ENCODE assay signal across 15 cellular contexts in the genomic region with DNA sequence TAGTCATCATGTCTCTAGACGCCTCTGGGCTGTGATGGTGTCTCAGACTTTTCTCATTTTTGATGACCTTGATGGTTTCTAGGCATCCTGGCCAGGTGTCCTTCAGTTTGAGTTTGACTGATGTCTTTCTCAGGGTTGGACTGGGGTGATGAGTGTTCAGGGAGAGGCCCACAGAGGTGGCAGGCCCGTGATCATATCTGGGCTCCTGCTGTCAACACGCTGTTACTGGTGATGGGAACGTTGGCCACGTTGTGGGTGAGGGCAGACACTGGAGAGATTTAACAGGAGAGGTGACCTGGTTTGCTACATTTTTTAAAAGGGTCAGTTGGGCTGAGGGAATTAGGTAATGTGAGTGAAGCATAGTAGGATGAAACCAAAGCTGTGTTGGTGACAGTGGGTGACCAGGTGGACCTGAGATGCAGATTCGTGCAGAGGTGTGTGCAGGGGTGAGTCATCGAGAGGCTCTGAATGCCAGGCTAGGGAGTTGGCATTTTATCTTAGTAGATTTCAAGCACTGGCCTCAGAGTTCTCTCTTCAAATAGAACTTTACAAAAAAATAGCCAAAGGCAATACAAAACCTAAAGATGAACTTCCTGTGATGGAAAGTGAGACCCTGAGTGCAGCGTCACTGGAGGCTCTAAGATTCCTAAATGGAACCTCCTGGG.
"Had no signal": no experiment of that assay in that cellular context is flagged by ENCODE, and none has a peak within 500 bp of the region (broad histone marks: within the 10 kb centered on the region; RNA-seq: fewer than 3 reads in every experiment).

No MANE protein-coding gene starts in this region.

- DNase-seq: activated CD4-positive, alpha-beta T cell treated with anti-CD3 and anti-CD28 coated beads, Interleukin-2, amount 50 U/mL, for 48 hours; activated CD8-positive, alpha-beta memory T cell treated with anti-CD3 and anti-CD28 coated beads, Interleukin-2, amount 10 ng/mL, durations not matched to agents 7 days and 5 days; activated naive CD4-positive, alpha-beta T cell treated with anti-CD3 and anti-CD28 coated beads for 36 hours; activated naive CD8-positive, alpha-beta T cell treated with anti-CD3 and anti-CD28 coated beads, Interleukin-2, amount 50 U/mL, for 24 hours; activated T-cell treated with anti-CD3 and anti-CD28 coated beads, Interleukin-2, amount 50 U/mL, for 1 hour; gastrocnemius medialis; heart left ventricle; immature natural killer cell; retina; stimulated activated CD4-positive, alpha-beta T cell treated with anti-CD3 and anti-CD28 coated beads, Interleukin-2, amount 100 ng/mL, for 48 hours; tibial artery; WERI-Rb-1 had no signal

- H3K4me1 Mint-ChIP-seq: neural crest cell; stimulated activated memory B cell treated with anti-CD40 and anti-IgM and Interleukin-4, amounts not matched to agents 10 μg/mL and 1 μg/mL and 100 μg/mL, for 72 hours had no signal

- H3K4me1 ChIP-seq: gastrocnemius medialis, tibial artery had no signal

- H3K36me3 Mint-ChIP-seq: activated CD8-positive, alpha-beta memory T cell treated with anti-CD3 and anti-CD28 coated beads, Interleukin-2, amount 10 ng/mL, durations not matched to agents 7 days and 5 days; stimulated activated memory B cell treated with anti-CD40 and anti-IgM and Interleukin-4, amounts not matched to agents 10 μg/mL and 1 μg/mL and 100 μg/mL, for 72 hours had no signal

- H3K36me3 ChIP-seq: gastrocnemius medialis, heart left ventricle, tibial artery, WERI-Rb-1 had no signal

- H3K9me3 ChIP-seq: gastrocnemius medialis, heart left ventricle, tibial artery had no signal

- H3K4me3 ChIP-seq: gastrocnemius medialis, heart left ventricle, tibial artery had no signal

- H3K27ac ChIP-seq: gastrocnemius medialis, heart left ventricle, tibial artery, WERI-Rb-1 had no signal

- H3K27ac Mint-ChIP-seq: activated CD8-positive, alpha-beta memory T cell treated with anti-CD3 and anti-CD28 coated beads, Interleukin-2, amount 10 ng/mL, durations not matched to agents 7 days and 5 days; activated naive CD4-positive, alpha-beta T cell treated with anti-CD3 and anti-CD28 coated beads for 36 hours; activated naive CD8-positive, alpha-beta T cell treated with anti-CD3 and anti-CD28 coated beads, Interleukin-2, amount 50 U/mL, for 24 hours; activated T-helper 2 cell treated with anti-CD3 and anti-CD28 coated beads, Interferon-gamma antibody, Interleukin-2, Interleukin-4, amounts not matched to agents 10 μg/mL and 5 μg/mL and 100 μg/mL, durations not matched to agents 14 hours and 24 hours and 36 hours; stimulated activated memory B cell treated with anti-CD40 and anti-IgM and Interleukin-4, amounts not matched to agents 10 μg/mL and 1 μg/mL and 100 μg/mL, for 72 hours had no signal

- ATAC-seq: activated CD8-positive, alpha-beta memory T cell treated with anti-CD3 and anti-CD28 coated beads, Interleukin-2, amount 10 ng/mL, durations not matched to agents 7 days and 5 days; activated naive CD8-positive, alpha-beta T cell treated with anti-CD3 and anti-CD28 coated beads, Interleukin-2, amount 50 U/mL, for 24 hours; gastrocnemius medialis; stimulated activated memory B cell treated with anti-CD40 and anti-IgM and Interleukin-4, amounts not matched to agents 10 μg/mL and 1 μg/mL and 100 μg/mL, for 72 hours had no signal

- H3K4me3 Mint-ChIP-seq: activated CD8-positive, alpha-beta memory T cell treated with anti-CD3 and anti-CD28 coated beads, Interleukin-2, amount 10 ng/mL, durations not matched to agents 7 days and 5 days; activated naive CD4-positive, alpha-beta T cell treated with anti-CD3 and anti-CD28 coated beads for 36 hours; activated naive CD8-positive, alpha-beta T cell treated with anti-CD3 and anti-CD28 coated beads, Interleukin-2, amount 50 U/mL, for 24 hours; immature natural killer cell; neural crest cell; stimulated activated memory B cell treated with anti-CD40 and anti-IgM and Interleukin-4, amounts not matched to agents 10 μg/mL and 1 μg/mL and 100 μg/mL, for 72 hours had no signal

- H3K9me3 Mint-ChIP-seq: activated naive CD4-positive, alpha-beta T cell treated with anti-CD3 and anti-CD28 coated beads for 36 hours; activated naive CD8-positive, alpha-beta T cell treated with anti-CD3 and anti-CD28 coated beads, Interleukin-2, amount 50 U/mL, for 24 hours; activated T-helper 2 cell treated with anti-CD3 and anti-CD28 coated beads, Interferon-gamma antibody, Interleukin-2, Interleukin-4, amounts not matched to agents 10 μg/mL and 5 μg/mL and 100 μg/mL, durations not matched to agents 14 hours and 24 hours and 36 hours; immature natural killer cell; neural crest cell had no signal

- H3K27me3 Mint-ChIP-seq: stimulated activated memory B cell treated with anti-CD40 and anti-IgM and Interleukin-4, amounts not matched to agents 10 μg/mL and 1 μg/mL and 100 μg/mL, for 72 hours had no signal

- H3K27me3 ChIP-seq: gastrocnemius medialis had no signal
